9 cellular contexts compared by ENCODE assay signal in the genomic region with DNA sequence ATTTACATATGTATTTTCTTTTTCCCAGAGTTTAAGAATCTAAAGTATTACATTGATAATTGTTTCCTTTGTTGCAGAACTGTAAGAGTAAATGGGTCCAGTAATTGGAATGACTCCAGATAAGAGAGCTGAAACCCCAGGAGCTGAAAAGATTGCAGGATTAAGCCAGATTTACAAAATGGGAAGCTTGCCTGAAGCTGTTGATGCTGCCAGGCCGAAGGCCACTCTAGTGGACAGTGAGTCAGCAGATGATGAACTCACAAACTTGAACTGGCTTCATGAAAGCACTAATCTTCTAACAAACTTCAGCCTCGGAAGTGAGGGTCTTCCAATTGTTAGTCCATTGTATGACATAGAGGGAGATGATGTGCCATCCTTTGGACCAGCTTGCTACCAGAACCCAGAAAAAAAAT. TPM values are rescaled to one million over a fixed set of nuclear protein-coding genes. Genes with fewer than 3 reads are reported as not detected.
DNase-seq lines count a peak whose midpoint lies in the region; ATAC-seq and TF ChIP-seq lines count a peak whose summit lies in the region.
"Had no signal": no experiment of that assay in that cellular context is flagged by ENCODE, and none has a peak within 500 bp of the region (broad histone marks: within the 10 kb centered on the region; RNA-seq: fewer than 3 reads in every experiment).

No MANE protein-coding gene starts in this region.

- H3K9me3 ChIP-seq in MG63 (peaks cover 29% of the 10 kb centered on the region), endodermal cell (ENCODE audit: control insufficient read depth, low read length) (peaks cover 39% of the 10 kb centered on the region)

- H3K27ac ChIP-seq in endodermal cell (ENCODE audit: low read depth, low read length): no peak overlapping the region

- H3K27me3 ChIP-seq in MG63 (no peaks in the 10 kb centered on the region), endodermal cell (ENCODE audit: control insufficient read depth, insufficient read depth, low read length, poor library complexity, severe bottlenecking) (no peaks in the 10 kb centered on the region)

- H3K4me3 ChIP-seq in MG63 (no peak overlapping the region), endodermal cell (ENCODE audit: low read length) (peak overlapping the region; percentile 26)

- peaks cover 25% of the 10 kb centered on the region for H3K4me1 Mint-ChIP-seq in endodermal cell

- peaks cover 38% of the 10 kb centered on the region for H3K9me3 Mint-ChIP-seq in endodermal cell

- H3K36me3 Mint-ChIP-seq in endodermal cell (ENCODE audit: low read depth): peaks cover 43% of the 10 kb centered on the region

- no peak for TF ChIP-seq CTCF in endodermal cell (conservative IDR thresholded peaks at IDR 0.05)

- H3K4me3 Mint-ChIP-seq in endodermal cell: no peak overlapping the region
- H3K4me3 Mint-ChIP-seq: activated naive CD8-positive, alpha-beta T cell had no signal

- H3K36me3 ChIP-seq in MG63 (peaks cover 44% of the 10 kb centered on the region), endodermal cell (ENCODE audit: control insufficient read depth, insufficient read depth, low read length) (peaks cover 26% of the 10 kb centered on the region)

- no peak for ATAC-seq in GM19397 (IDR thresholded peaks at IDR 0.05; ENCODE audit: unreplicated experiment)
- ATAC-seq in HG02610 (IDR thresholded peaks at IDR 0.05; ENCODE audit: unreplicated experiment): no peak

- in situ Hi-C loops in ACHN (cut with HindIII; ENCODE audit: low pct_ligation_motif_present, low pct_unique_long_range_greater_than_20kb, low sequenced_read_pairs): no loop called here

- H3K27ac Mint-ChIP-seq in endodermal cell: no peak overlapping the region
- H3K27ac Mint-ChIP-seq: activated naive CD8-positive, alpha-beta T cell had no signal

- no peak overlapping the region for H3K9ac ChIP-seq in endodermal cell (ENCODE audit: extremely low read depth, low read length, poor library complexity, severe bottlenecking)

- H3K27me3 Mint-ChIP-seq in endodermal cell (ENCODE audit: insufficient read depth): no peaks in the 10 kb centered on the region
- H3K27me3 Mint-ChIP-seq: activated naive CD8-positive, alpha-beta T cell had no signal

- no peaks in the 10 kb centered on the region for H3K4me1 ChIP-seq in endodermal cell (ENCODE audit: control insufficient read depth, insufficient read depth, low read length)

- peak; percentile 71 for DNase-seq in ACHN
- DNase-seq in MG63: peak; percentile 81
- no peak for DNase-seq in endodermal cell
- DNase-seq in midbrain (lab: John Stamatoyannopoulos, UW): peak; percentile 63
- DNase-seq in SKM-1 treated with dmso at 0.1 percent for 144 hours (lab: John Stamatoyannopoulos, UW; ENCODE audit: unreplicated experiment): no peak
- DNase-seq in AML-193 (lab: John Stamatoyannopoulos, UW): no peak

- WGBS in endodermal cell (ENCODE audit: insufficient coverage in 1 of 2, insufficient read length in 1 of 2), 2 experiments: 80 to 100% methylated on average over 1 to 2 of the region's 2 CpGs

RNA-seq across cellular contexts. Expression of a gene that starts 31.6 kb away (rescaled TPM):
- 21.3 and 27.3 TPM in 2 replicates for total RNA-seq in MG63 (2014; rRNA removed; shearing (Covaris generic); ENCODE audit: low replicate concordance)
- 10 to 100 TPM; 16.1 to 18.8 TPM for total RNA-seq in endodermal cell
- polyA plus RNA-seq in endodermal cell (2013, experiment 1 of 2): 23.2 TPM
- 20.8 TPM for polyA plus RNA-seq in endodermal cell (2013, experiment 2 of 2)

Comparison
In these comparisons a context has a peak if more than half of its experiments do, and no peak if none do; other contexts are left out.
1. DNase-seq: peak in ACHN (single experiment), MG63 (single experiment) and midbrain (single experiment); none in endodermal cell (single experiment), SKM-1 treated with dmso at 0.1 percent for 144 hours (single experiment) and AML-193 (0 of 2).